Comparison of ENCODE assay signal across 9 cellular contexts in genomic region chr14:88233915-88234314, GRCh38.
A peak's percentile ranks its signal among the peaks of the same experiment; 100 is the strongest.
DNase-seq lines count a peak whose midpoint lies in the region; ATAC-seq, FAIRE-seq and TF ChIP-seq lines count a peak whose summit lies in the region.
"Had no signal": no experiment of that assay in that cellular context is flagged by ENCODE, and none has a peak within 500 bp of the region (broad histone marks: within the 10 kb centered on the region; RNA-seq: fewer than 3 reads in every experiment).

No MANE protein-coding gene starts in this region.

- DNase-seq in D721Med (ENCODE audit: insufficient read length, low spot score) (no peak), GM13977 (ENCODE audit: low spot score) (no peak), NT2/D1 (ENCODE audit: low read depth, low spot score) (peak; percentile 18), fibroblast of mammary gland (ENCODE audit: low read depth) (peak; percentile 9), mesothelial cell of epicardium (ENCODE audit: low spot score in 2 of 2, unreplicated experiment in 2 of 2) (no peak), NCI-H2227 (lab: John Stamatoyannopoulos, UW; ENCODE audit: unreplicated experiment) (no peak)
- DNase-seq in activated T-cell treated with anti-CD3 and anti-CD28 coated beads, Interleukin-2, amount 50 U/mL, for 1 hour = no peak

- H3K36me3 ChIP-seq in NT2/D1 (ENCODE audit: insufficient read depth, insufficient read length, low read length) = no peaks in the 10 kb centered on the region

- TF ChIP-seq CTCF in D721Med (IDR thresholded peaks at IDR 0.05; ENCODE audit: insufficient read depth, missing control alignments) = peak; percentile 39
- TF ChIP-seq CTCF in GM13977 (IDR thresholded peaks at IDR 0.05; ENCODE audit: extremely low read depth, insufficient read depth, missing control alignments) = peak; percentile 53
- TF ChIP-seq CTCF in fibroblast of mammary gland (conservative IDR thresholded peaks at IDR 0.05; ENCODE audit: control insufficient read depth, insufficient read depth, low read depth, low read length) = peak; percentile 8
- no peak for TF ChIP-seq CTCF in mesothelial cell of epicardium (IDR thresholded peaks at IDR 0.05; ENCODE audit: unreplicated experiment)

- no peaks in the 10 kb centered on the region for H3K4me1 Mint-ChIP-seq in mesothelial cell of epicardium

- H3K9me3 ChIP-seq in NT2/D1 (ENCODE audit: insufficient read depth, low read length) = no peaks in the 10 kb centered on the region

- in situ Hi-C loops in GM13977 (cut with MboI; ENCODE audit: low pct_unique_long_range_greater_than_20kb, low sequenced_read_pairs, unreplicated experiment) = no loop called here

- peak; percentile 73 for FAIRE-seq in D721Med (lab: Jason Lieb, UNC)

- no peaks in the 10 kb centered on the region for H3K27me3 ChIP-seq in NT2/D1 (ENCODE audit: insufficient read depth, insufficient read length)

- no peak overlapping the region for H3K4me3 Mint-ChIP-seq in mesothelial cell of epicardium

- no peaks in the 10 kb centered on the region for H3K36me3 Mint-ChIP-seq in mesothelial cell of epicardium

- no peaks in the 10 kb centered on the region for H3K4me1 ChIP-seq in NT2/D1 (ENCODE audit: insufficient read depth, insufficient read length)

- ATAC-seq in GM19467 (IDR thresholded peaks at IDR 0.05; ENCODE audit: unreplicated experiment) = no peak

- peaks cover 16% of the 10 kb centered on the region for H3K27me3 Mint-ChIP-seq in mesothelial cell of epicardium (ENCODE audit: low read depth)

- peaks cover 10% of the 10 kb centered on the region for H3K9me3 Mint-ChIP-seq in mesothelial cell of epicardium
- H3K9me3 Mint-ChIP-seq: activated T-helper 2 cell treated with anti-CD3 and anti-CD28 coated beads, Interferon-gamma antibody, Interleukin-2, Interleukin-4, amounts not matched to agents 10 μg/mL and 5 μg/mL and 100 μg/mL, durations not matched to agents 14 hours and 24 hours and 36 hours had no signal

- no peak overlapping the region for H3K27ac Mint-ChIP-seq in mesothelial cell of epicardium
- H3K27ac Mint-ChIP-seq: activated T-helper 2 cell treated with anti-CD3 and anti-CD28 coated beads, Interferon-gamma antibody, Interleukin-2, Interleukin-4, amounts not matched to agents 10 μg/mL and 5 μg/mL and 100 μg/mL, durations not matched to agents 14 hours and 24 hours and 36 hours had no signal

- H3K4me3 ChIP-seq in NT2/D1 (ENCODE audit: insufficient read length, low read depth) = no peak overlapping the region
- H3K4me3 ChIP-seq in fibroblast of mammary gland (ENCODE audit: control insufficient read depth, low read depth, low read length) = no peak overlapping the region

- no peak overlapping the region for H3K9ac ChIP-seq in NT2/D1 (ENCODE audit: insufficient read length, low read depth)

Comparison
In these comparisons a context has a peak if more than half of its experiments do, and no peak if none do; other contexts are left out.
1. DNase-seq: peak in NT2/D1 (single experiment) and fibroblast of mammary gland (single experiment); none in D721Med (single experiment), GM13977 (single experiment), mesothelial cell of epicardium (0 of 2), activated T-cell treated with anti-CD3 and anti-CD28 coated beads, Interleukin-2, amount 50 U/mL, for 1 hour (single experiment) and NCI-H2227 (single experiment).